Comparison of ENCODE assay signal across 8 cellular contexts in the genomic region with DNA sequence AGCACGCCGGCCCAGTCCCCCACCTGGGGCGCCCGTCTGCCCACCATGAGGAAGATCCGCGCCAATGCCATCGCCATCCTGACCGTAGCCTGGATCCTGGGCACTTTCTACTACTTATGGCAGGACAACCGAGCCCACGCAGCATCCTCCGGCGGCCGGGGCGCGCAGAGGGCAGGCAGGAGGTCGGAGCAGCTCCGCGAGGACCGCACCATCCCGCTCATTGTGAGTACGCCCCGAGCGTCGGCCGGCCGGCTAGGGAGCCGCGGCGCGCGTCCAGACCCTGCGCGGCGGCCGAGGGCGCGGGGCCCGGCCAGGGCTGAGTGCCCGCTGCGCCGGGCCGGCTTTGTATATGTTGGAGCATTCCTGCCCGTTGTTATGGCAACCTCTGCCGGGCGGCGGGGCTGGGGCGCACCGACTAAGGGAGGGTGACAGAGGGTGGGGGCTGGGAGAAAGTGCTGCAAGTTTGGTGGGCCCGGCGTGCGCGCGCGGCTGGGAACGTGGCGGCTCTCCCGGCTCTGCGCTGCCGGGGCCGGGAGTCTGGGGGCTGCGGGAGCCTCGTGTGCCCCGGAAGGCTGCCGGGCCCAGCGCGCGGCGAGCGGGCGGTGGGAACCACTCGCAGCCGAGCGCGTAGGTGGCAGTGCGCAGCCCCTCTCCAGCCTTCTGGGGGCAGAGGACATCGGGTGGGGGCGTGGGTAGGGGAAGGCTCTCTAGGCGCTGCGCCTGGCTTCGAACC. TPM values are rescaled to one million over a fixed set of nuclear protein-coding genes. Genes with fewer than 3 reads are reported as not detected.
DNase-seq lines count a peak whose midpoint lies in the region; ATAC-seq and TF ChIP-seq lines count a peak whose summit lies in the region.

No MANE protein-coding gene starts in this region.

- peak overlapping the region in 1 of 5 donors; percentile 60 for H3K27ac ChIP-seq in adrenal gland

- TF ChIP-seq POLR2A in adrenal gland (IDR thresholded peaks at IDR 0.05) = no peak

- peak; percentile 7 for ATAC-seq in stimulated activated naive CD8-positive, alpha-beta T cell treated with anti-CD3 and anti-CD28 coated beads, Interleukin-15, Interleukin-2, amounts not matched to agents 100 U/mL and 50 U/mL, for 24 hours
- ATAC-seq in HG03460 (IDR thresholded peaks at IDR 0.05; ENCODE audit: unreplicated experiment) = no peak
- no peak for ATAC-seq in GM19397 (IDR thresholded peaks at IDR 0.05; ENCODE audit: unreplicated experiment)

- TF ChIP-seq CTCF in adrenal gland (IDR thresholded peaks at IDR 0.05) = no peak

- no peaks in the 10 kb centered on the region for H3K9me3 ChIP-seq in adrenal gland (replicated peaks in 1 of 3)

- H3K27me3 ChIP-seq in H7 (ENCODE audit: control insufficient read depth, insufficient read depth, low read length) (peaks cover 54% of the 10 kb centered on the region), adrenal gland (no peaks in the 10 kb centered on the region)

- intact Hi-C loops in adrenal gland (cut with DNase I) = no loop called here

- H3K4me3 ChIP-seq in H7 (ENCODE audit: insufficient read depth, low read depth, low read length) (peak overlapping the region; percentile 73), adrenal gland (peak overlapping the region in 3 of 4 donors; percentile 54 to 68 (median 64))

- DNase-seq in AG08396 (ENCODE audit: low spot score) = peak; percentile 56
- DNase-seq in H7 = peak; percentile 92
- peak in 2 of 7 donors; percentile 12 to 26 for DNase-seq in adrenal gland
- DNase-seq in iris pigment epithelial cell (ENCODE audit: low read depth) = peak; percentile 21
- DNase-seq in stimulated activated naive CD8-positive, alpha-beta T cell treated with anti-CD3 and anti-CD28 coated beads, Interleukin-15, Interleukin-2, amounts not matched to agents 100 U/mL and 50 U/mL, for 24 hours = peak; percentile 15
- DNase-seq in ureter (ENCODE audit: low spot score) = no peak

- H3K4me1 ChIP-seq in adrenal gland (replicated peaks in 1 of 2) = peaks cover 12 to 38% of the 10 kb centered on the region in 2 donors

- no peaks in the 10 kb centered on the region for H3K36me3 ChIP-seq in H7 (replicated peaks; ENCODE audit: control insufficient read depth, insufficient read depth, low read length)
- H3K36me3 ChIP-seq in adrenal gland (replicated peaks in 1 of 2) = no peaks in the 10 kb centered on the region

- 0 to 1% (median 0%) methylated on average over 26 to 80 of the region's 80 CpGs for WGBS in adrenal gland, 4 donors

RNA-seq across cellular contexts. Expression of a gene that starts 0.5 kb away (rescaled TPM):
- 1.2 and 2.0 TPM in 2 replicates for total RNA-seq in H7 (2014; rRNA removed; shearing (Covaris generic))
- 10 to 100 TPM; 10.9 to 38.1 (median 23.4) TPM for total RNA-seq in adrenal gland
- 10 to 100 TPM in 1 of 3 donors, 1 to 10 TPM in 2; 7.7 to 16.3 (median 8.4) TPM for polyA plus RNA-seq in adrenal gland
- 1.6 TPM for total RNA-seq in ureter
